In genomic region chr12:21598651-21599050, GRCh38 we compare ENCODE assay signal across 35 cellular contexts. TPM values are rescaled to one million over a fixed set of nuclear protein-coding genes. Genes with fewer than 3 reads are reported as not detected.
"Had no signal": no experiment of that assay in that cellular context is flagged by ENCODE, and none has a peak within 500 bp of the region (broad histone marks: within the 10 kb centered on the region; RNA-seq: fewer than 3 reads in every experiment).

No MANE protein-coding gene starts in this region.

- H3K4me3 ChIP-seq: colonic mucosa, esophagus squamous epithelium, gastroesophageal sphincter had no signal

- H3K36me3 ChIP-seq: colonic mucosa, esophagus squamous epithelium, gastroesophageal sphincter, WERI-Rb-1 had no signal

- H3K4me1 Mint-ChIP-seq: activated T-helper 17 cell treated with anti-CD3 and anti-CD28 coated beads, Interleukin-2, amount 50 U/mL, for 72 hours had no signal

- H3K4me1 ChIP-seq: colonic mucosa, esophagus squamous epithelium, gastroesophageal sphincter had no signal

- H3K27me3 ChIP-seq: colonic mucosa, esophagus squamous epithelium, gastroesophageal sphincter had no signal

- H3K27ac ChIP-seq: colonic mucosa, epithelial cell of prostate, esophagus squamous epithelium, gastroesophageal sphincter, WERI-Rb-1 had no signal

- H3K27me3 Mint-ChIP-seq: activated B cell treated with CpG ODN at 0.5 μM for 24 hours; activated CD8-positive, alpha-beta T cell treated with anti-CD3 and anti-CD28 coated beads for 36 hours; activated naive CD8-positive, alpha-beta T cell; activated T-helper 17 cell treated with anti-CD3 and anti-CD28 coated beads, Interleukin-2, amount 50 U/mL, for 72 hours had no signal

- H3K4me3 Mint-ChIP-seq: activated CD8-positive, alpha-beta T cell treated with anti-CD3 and anti-CD28 coated beads for 36 hours; activated naive CD8-positive, alpha-beta T cell; activated T-cell treated with anti-CD3 and anti-CD28 coated beads, Interleukin-2, amount 50 U/mL, for 4 hours; activated T-helper 17 cell treated with anti-CD3 and anti-CD28 coated beads, Interleukin-2, amount 50 U/mL, for 72 hours; T-helper 17 cell; T-helper 2 cell treated with Interferon-gamma antibody and Interleukin-4, amounts not matched to agents 5 μg/mL and 100 μg/mL, for 36 hours had no signal

- H3K9me3 ChIP-seq: colonic mucosa, esophagus squamous epithelium, gastroesophageal sphincter had no signal

- H3K27ac Mint-ChIP-seq: activated CD8-positive, alpha-beta T cell treated with anti-CD3 and anti-CD28 coated beads for 36 hours; activated naive CD8-positive, alpha-beta T cell; activated T-helper 17 cell treated with anti-CD3 and anti-CD28 coated beads, Interleukin-2, amount 50 U/mL, for 72 hours; T-helper 17 cell; T-helper 2 cell treated with Interferon-gamma antibody and Interleukin-4, amounts not matched to agents 5 μg/mL and 100 μg/mL, for 36 hours had no signal

- ATAC-seq: activated CD4-positive, CD25-positive, alpha-beta regulatory T cell treated with anti-CD3 and anti-CD28 coated beads, Interleukin-2, amount 50 U/mL, for 24 hours; activated CD8-positive, alpha-beta T cell treated with anti-CD3 and anti-CD28 coated beads for 36 hours; activated T-cell treated with anti-CD3 and anti-CD28 coated beads, Interleukin-2, amount 50 U/mL, for 4 hours; activated T-helper 17 cell treated with anti-CD3 and anti-CD28 coated beads, Interleukin-2, amount 50 U/mL, for 72 hours; gastroesophageal sphincter; T-helper 17 cell had no signal

- DNase-seq: activated B cell treated with CpG ODN at 0.5 μM for 24 hours; activated CD4-positive, alpha-beta T cell treated with anti-CD3 and anti-CD28 coated beads for 48 hours; activated CD4-positive, alpha-beta T cell treated with anti-CD3 and anti-CD28 coated beads, Interleukin-2, amount 50 U/mL, for 1 hour; activated CD4-positive, alpha-beta T cell treated with anti-CD3 and anti-CD28 coated beads, Interleukin-2, amount 50 U/mL, for 48 hours; activated CD8-positive, alpha-beta memory T cell treated with anti-CD3 and anti-CD28 coated beads for 24 hours; activated CD8-positive, alpha-beta T cell treated with anti-CD3 and anti-CD28 coated beads for 36 hours; activated effector memory CD4-positive, alpha-beta T cell treated with Interleukin-2 at 50 U/mL for 16 hours; activated gamma-delta T cell treated with Interleukin-2 at 50 U/mL for 16 hours; activated naive CD4-positive, alpha-beta T cell treated with anti-CD3 and anti-CD28 coated beads, Interleukin-2, amount 50 U/mL, for 16 hours; activated naive CD4-positive, alpha-beta T cell treated with Interleukin-2 at 50 U/mL for 16 hours; activated T-cell treated with anti-CD3 and anti-CD28 coated beads, Interleukin-2, amount 50 U/mL, for 4 hours; amniotic stem cell; anterior cingulate cortex; caudate nucleus; cerebellar nuclear complex; colonic mucosa; effector CD8-positive, alpha-beta T cell; esophagus squamous epithelium; foreskin melanocyte; T-helper 1 cell; T-helper 17 cell; T1000; WERI-Rb-1 had no signal

- H3K9me3 Mint-ChIP-seq: activated CD8-positive, alpha-beta T cell treated with anti-CD3 and anti-CD28 coated beads for 36 hours had no signal

RNA-seq across cellular contexts. Expression of gene GYS2, which starts 6.0 kb away (rescaled TPM):
- total RNA-seq: activated B cell treated with CpG ODN at 0.5 μM for 24 hours; activated CD8-positive, alpha-beta T cell treated with anti-CD3 and anti-CD28 coated beads for 36 hours; activated T-helper 17 cell treated with anti-CD3 and anti-CD28 coated beads, Interleukin-2, amount 50 U/mL, for 72 hours; astrocyte; colonic mucosa; dermis microvascular lymphatic vessel endothelial cell; endothelial cell of umbilical vein; fibroblast of lung; fibroblast of villous mesenchyme; gastroesophageal sphincter; glomerular endothelial cell had no signal
- polyA plus RNA-seq: fibroblast of lung had no signal
